In the genomic region with DNA sequence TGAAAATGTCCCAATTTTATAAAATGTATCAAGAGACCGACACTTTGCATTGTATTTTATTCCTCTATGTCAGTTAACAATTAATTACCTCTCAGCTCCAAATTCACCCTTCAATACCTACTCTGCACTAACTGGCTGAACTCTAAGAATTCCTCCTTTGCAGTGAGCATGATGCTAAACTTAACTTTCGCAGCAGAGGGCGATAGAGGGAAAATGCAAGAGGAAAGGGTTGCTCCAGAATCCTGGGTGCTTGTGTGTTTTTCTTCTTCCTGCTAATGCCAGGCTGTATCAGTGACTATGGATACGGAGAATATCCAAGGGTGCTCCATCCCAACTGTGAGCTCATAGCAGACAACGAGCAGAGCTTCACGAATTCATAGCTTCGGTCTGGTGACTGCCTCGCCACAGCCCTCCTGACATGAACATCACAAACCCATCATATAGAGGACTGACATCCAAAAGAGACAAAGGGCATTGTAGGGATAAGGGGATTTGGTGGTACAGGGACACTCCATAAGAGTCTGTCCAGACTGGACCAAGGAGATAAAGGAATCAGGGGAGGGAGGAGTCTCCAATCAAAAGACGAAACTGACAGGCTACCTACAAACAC, we compare ENCODE assay signal across 8 cellular contexts.
DNase-seq lines count a peak whose midpoint lies in the region; ATAC-seq, FAIRE-seq and TF ChIP-seq lines count a peak whose summit lies in the region.

No MANE protein-coding gene starts in this region.

- H3K9me3 ChIP-seq in CD4-positive, CD25-positive, alpha-beta regulatory T cell (ENCODE audit: control insufficient read depth in 2 of 2, low read length in 2 of 2), result no peaks in the 10 kb centered on the region
- no peaks in the 10 kb centered on the region for H3K9me3 ChIP-seq in RWPE2 (ENCODE audit: severe bottlenecking)

- intact Hi-C loops in posterior vena cava (cut with DNase I), result no loop called here

- TF ChIP-seq POLR2A in H54 (IDR thresholded peaks at IDR 0.05; ENCODE audit: low read depth, low read length), result no peak

- H3K36me3 ChIP-seq in CD4-positive, CD25-positive, alpha-beta regulatory T cell (ENCODE audit: control insufficient read depth, insufficient read depth, low read length), result peaks cover 3% of the 10 kb centered on the region
- no peaks in the 10 kb centered on the region for H3K36me3 ChIP-seq in RWPE2 (ENCODE audit: low read depth)

- FAIRE-seq in H54 (lab: Jason Lieb, UNC), result peak; percentile 86

- peaks cover 0 to 1% (median 0%) of the 10 kb centered on the region in 7 donors for H3K9me3 Mint-ChIP-seq in CD4-positive, CD25-positive, alpha-beta regulatory T cell
- no peaks in the 10 kb centered on the region for H3K9me3 Mint-ChIP-seq in endothelial cell (ENCODE audit: unreplicated experiment)

- H3K27me3 Mint-ChIP-seq in CD4-positive, CD25-positive, alpha-beta regulatory T cell, result no peaks in the 10 kb centered on the region
- no peaks in the 10 kb centered on the region for H3K27me3 Mint-ChIP-seq in endothelial cell (ENCODE audit: unreplicated experiment)

- DNase-seq in CD4-positive, CD25-positive, alpha-beta regulatory T cell, result peak in 2 of 3 donors; percentile 12 to 48
- DNase-seq in H54 (ENCODE audit: insufficient read length, low spot score) (no peak), RWPE2 (ENCODE audit: low spot score) (no peak), endothelial cell (ENCODE audit: low spot score) (peak; percentile 48), retinal pigment epithelial cell (ENCODE audit: low read depth) (no peak), activated gamma-delta T cell treated with Interleukin-2 at 50 U/mL for 16 hours (no peak), posterior vena cava (ENCODE audit: low spot score) (no peak)

- no peak for ATAC-seq in CD4-positive, CD25-positive, alpha-beta regulatory T cell (ENCODE audit: low read depth in 2 of 2)
- ATAC-seq in RWPE2 (ENCODE audit: low read depth), result no peak
- no peak for ATAC-seq in HG02763 (IDR thresholded peaks at IDR 0.05; ENCODE audit: unreplicated experiment)

- no peak overlapping the region for H3K4me3 ChIP-seq in CD4-positive, CD25-positive, alpha-beta regulatory T cell (ENCODE audit: low read depth, low read length)
- H3K4me3 ChIP-seq in RWPE2 (ENCODE audit: severe bottlenecking), result no peak overlapping the region
- H3K4me3 ChIP-seq in retinal pigment epithelial cell (ENCODE audit: low read length), result no peak overlapping the region

- H3K4me3 Mint-ChIP-seq in CD4-positive, CD25-positive, alpha-beta regulatory T cell, result no peak overlapping the region
- H3K4me3 Mint-ChIP-seq in endothelial cell (ENCODE audit: unreplicated experiment), result no peak overlapping the region

- no peaks in the 10 kb centered on the region for H3K27me3 ChIP-seq in CD4-positive, CD25-positive, alpha-beta regulatory T cell (ENCODE audit: control insufficient read depth, insufficient read depth, low read length)
- H3K27me3 ChIP-seq in RWPE2 (ENCODE audit: insufficient read depth, poor library complexity, severe bottlenecking), result no peaks in the 10 kb centered on the region

- H3K4me1 Mint-ChIP-seq in CD4-positive, CD25-positive, alpha-beta regulatory T cell, result peaks cover 0 to 7% (median 3%) of the 10 kb centered on the region in 4 donors
- no peaks in the 10 kb centered on the region for H3K4me1 Mint-ChIP-seq in endothelial cell (ENCODE audit: unreplicated experiment)

- H3K36me3 Mint-ChIP-seq in CD4-positive, CD25-positive, alpha-beta regulatory T cell, result peaks cover 18% of the 10 kb centered on the region
- no peaks in the 10 kb centered on the region for H3K36me3 Mint-ChIP-seq in endothelial cell (ENCODE audit: low read depth, unreplicated experiment)

- peak; percentile 32 for TF ChIP-seq CTCF in RWPE2 (IDR thresholded peaks at IDR 0.05; ENCODE audit: poor library complexity, severe bottlenecking)
- peak; percentile 63 for TF ChIP-seq CTCF in endothelial cell (IDR thresholded peaks at IDR 0.05; ENCODE audit: unreplicated experiment)
- peak; percentile 66 for TF ChIP-seq CTCF in retinal pigment epithelial cell (conservative IDR thresholded peaks at IDR 0.05; ENCODE audit: low read depth, low read length)

- no peak overlapping the region for H3K27ac Mint-ChIP-seq in CD4-positive, CD25-positive, alpha-beta regulatory T cell
- H3K27ac Mint-ChIP-seq in endothelial cell (ENCODE audit: unreplicated experiment), result no peak overlapping the region

- no peaks in the 10 kb centered on the region for H3K4me1 ChIP-seq in CD4-positive, CD25-positive, alpha-beta regulatory T cell (ENCODE audit: control insufficient read depth, insufficient read depth, low read length, poor library complexity, severe bottlenecking)
- peaks cover 11% of the 10 kb centered on the region for H3K4me1 ChIP-seq in RWPE2 (ENCODE audit: insufficient read depth, poor library complexity, severe bottlenecking)

- H3K27ac ChIP-seq in CD4-positive, CD25-positive, alpha-beta regulatory T cell (ENCODE audit: insufficient read depth, low read length, poor library complexity, severe bottlenecking), result no peak overlapping the region
- H3K27ac ChIP-seq in RWPE2 (ENCODE audit: poor library complexity, severe bottlenecking), result no peak overlapping the region

Comparison
In these comparisons a context has a peak if more than half of its experiments do, and no peak if none do; other contexts are left out.
1. DNase-seq: peak in CD4-positive, CD25-positive, alpha-beta regulatory T cell (2 of 3) and endothelial cell (single experiment); none in H54 (single experiment), RWPE2 (single experiment), retinal pigment epithelial cell (single experiment), activated gamma-delta T cell treated with Interleukin-2 at 50 U/mL for 16 hours (single experiment) and posterior vena cava (single experiment).
2. Peak in every context shown above with its lines, with median percentiles within 50 percentile points of each other: CTCF ChIP-seq.